In genomic region chr4:98546910-98547544, GRCh38 we compare ENCODE assay signal across 11 cellular contexts.
A peak's percentile ranks its signal among the peaks of the same experiment; 100 is the strongest.
DNase-seq lines count a peak whose midpoint lies in the region; ATAC-seq and TF ChIP-seq lines count a peak whose summit lies in the region.
"Had no signal": no experiment of that assay in that cellular context is flagged by ENCODE, and none has a peak within 500 bp of the region (broad histone marks: within the 10 kb centered on the region; RNA-seq: fewer than 3 reads in every experiment).

No MANE protein-coding gene starts in this region.

- H3K27ac Mint-ChIP-seq in neural progenitor cell, result no peak overlapping the region
- H3K27ac Mint-ChIP-seq in activated CD8-positive, alpha-beta memory T cell treated with anti-CD3 and anti-CD28 coated beads, Interleukin-2, amount 10 ng/mL, durations not matched to agents 7 days and 5 days, result no peak overlapping the region
- H3K27ac Mint-ChIP-seq: T-helper 1 cell treated with Interleukin-12 subunit alpha and Interleukin-12 subunit beta and Interleukin-4 antibody, amounts not matched to agents 30 μg/mL and 1 μg/mL, for 36 hours had no signal

- peaks cover 3% of the 10 kb centered on the region for H3K4me1 ChIP-seq in ACC112 (ENCODE audit: control insufficient read depth, insufficient read depth, low read length, unreplicated experiment)
- peaks cover 9% of the 10 kb centered on the region for H3K4me1 ChIP-seq in neural progenitor cell

- H3K4me2 ChIP-seq in neural progenitor cell, result no peak overlapping the region

- peaks cover 7% of the 10 kb centered on the region for H3F3A ChIP-seq in neural progenitor cell (ENCODE audit: low read depth)

- peaks cover 32% of the 10 kb centered on the region for H3K79me2 ChIP-seq in ACC112 (ENCODE audit: control insufficient read depth, insufficient read depth, low read length, unreplicated experiment)
- H3K79me2 ChIP-seq in neural progenitor cell (ENCODE audit: low read depth), result peaks cover 8% of the 10 kb centered on the region

- ATAC-seq in HG02970 (IDR thresholded peaks at IDR 0.05; ENCODE audit: low FRiP score, unreplicated experiment), result no peak
- no peak for ATAC-seq in activated CD8-positive, alpha-beta memory T cell treated with anti-CD3 and anti-CD28 coated beads, Interleukin-2, amount 10 ng/mL, durations not matched to agents 7 days and 5 days
- no peak for ATAC-seq in HG02973 (IDR thresholded peaks at IDR 0.05; ENCODE audit: unreplicated experiment)

- POLR2A ChIA-PET in RWPE1 (lab: Yijun Ruan, JAX; ENCODE audit: low non-redundant PET), result no interaction called here

- H3K36me3 ChIP-seq in ACC112 (ENCODE audit: insufficient read depth, low read length) (no peaks in the 10 kb centered on the region), neural progenitor cell (no peaks in the 10 kb centered on the region)

- peaks cover 23% of the 10 kb centered on the region for H3K4me1 Mint-ChIP-seq in neural progenitor cell
- H3K4me1 Mint-ChIP-seq in activated CD8-positive, alpha-beta memory T cell treated with anti-CD3 and anti-CD28 coated beads, Interleukin-2, amount 10 ng/mL, durations not matched to agents 7 days and 5 days, result peaks cover 10% of the 10 kb centered on the region

- H3K4me3 Mint-ChIP-seq in neural progenitor cell, result peak overlapping the region; percentile 11
- H3K4me3 Mint-ChIP-seq in activated CD8-positive, alpha-beta memory T cell treated with anti-CD3 and anti-CD28 coated beads, Interleukin-2, amount 10 ng/mL, durations not matched to agents 7 days and 5 days, result no peak overlapping the region
- H3K4me3 Mint-ChIP-seq: T-helper 1 cell treated with Interleukin-12 subunit alpha and Interleukin-12 subunit beta and Interleukin-4 antibody, amounts not matched to agents 30 μg/mL and 1 μg/mL, for 36 hours had no signal

- TF ChIP-seq CTCF in RWPE1 (conservative IDR thresholded peaks at IDR 0.05; ENCODE audit: low read depth), result no peak
- TF ChIP-seq CTCF in fibroblast of the aortic adventitia (IDR thresholded peaks at IDR 0.05; ENCODE audit: insufficient read depth, low read length), result peak; percentile 48
- no peak for TF ChIP-seq CTCF in neural progenitor cell (IDR thresholded peaks at IDR 0.05)

- H4K20me1 ChIP-seq in neural progenitor cell (ENCODE audit: low read depth), result no peaks in the 10 kb centered on the region

- no peaks in the 10 kb centered on the region for H3K9me3 ChIP-seq in neural progenitor cell (ENCODE audit: low read depth)

- peak overlapping the region; percentile 59 for H3K27ac ChIP-seq in ACC112 (ENCODE audit: low read depth, low read length)
- H3K27ac ChIP-seq in RWPE1, result peak overlapping the region; percentile 72
- H3K27ac ChIP-seq in neural progenitor cell, result peak overlapping the region; percentile 25
- H3K27ac ChIP-seq: C4-2B had no signal

- no peak overlapping the region for H3K9ac ChIP-seq in neural progenitor cell

- H3K9me3 Mint-ChIP-seq in neural progenitor cell, result peaks cover 18% of the 10 kb centered on the region
- peaks cover 4% of the 10 kb centered on the region for H3K9me3 Mint-ChIP-seq in activated CD8-positive, alpha-beta memory T cell treated with anti-CD3 and anti-CD28 coated beads, Interleukin-2, amount 10 ng/mL, durations not matched to agents 7 days and 5 days (ENCODE audit: low read depth)

- H3K36me3 Mint-ChIP-seq in neural progenitor cell, result peaks cover 12% of the 10 kb centered on the region
- peaks cover 6% of the 10 kb centered on the region for H3K36me3 Mint-ChIP-seq in activated CD8-positive, alpha-beta memory T cell treated with anti-CD3 and anti-CD28 coated beads, Interleukin-2, amount 10 ng/mL, durations not matched to agents 7 days and 5 days

- H3K27me3 Mint-ChIP-seq in neural progenitor cell (ENCODE audit: insufficient read depth, low read depth), result peaks cover 2% of the 10 kb centered on the region
- H3K27me3 Mint-ChIP-seq in activated CD8-positive, alpha-beta memory T cell treated with anti-CD3 and anti-CD28 coated beads, Interleukin-2, amount 10 ng/mL, durations not matched to agents 7 days and 5 days, result no peaks in the 10 kb centered on the region

- H3K4me3 ChIP-seq in ACC112 (ENCODE audit: low read depth, low read length) (peak overlapping the region; percentile 72), fibroblast of the aortic adventitia (ENCODE audit: low read depth, low read length) (peak overlapping the region; percentile 63), neural progenitor cell (no peak overlapping the region)

- H3K27me3 ChIP-seq in ACC112 (ENCODE audit: insufficient read depth, low read length) (no peaks in the 10 kb centered on the region), neural progenitor cell (no peaks in the 10 kb centered on the region)

- CTCF ChIA-PET in RWPE1 (lab: Yijun Ruan, JAX), result no interaction called here
- CTCF ChIA-PET in activated CD8-positive, alpha-beta memory T cell treated with anti-CD3 and anti-CD28 coated beads, Interleukin-2, amount 10 ng/mL, durations not matched to agents 7 days and 5 days (lab: Charles Lee), result no interaction called here

- H2AFZ ChIP-seq in ACC112 (ENCODE audit: low read length, unreplicated experiment), result peak overlapping the region; percentile 70
- no peak overlapping the region for H2AFZ ChIP-seq in neural progenitor cell (replicated peaks)

- DNase-seq in RWPE1 (ENCODE audit: low spot score) (no peak), fibroblast of the aortic adventitia (ENCODE audit: low read depth) (peak; percentile 84), neural progenitor cell (ENCODE audit: low spot score) (peak; percentile 44), NCI-H226 (no peak)
- DNase-seq in activated CD8-positive, alpha-beta memory T cell treated with anti-CD3 and anti-CD28 coated beads, Interleukin-2, amount 10 ng/mL, durations not matched to agents 7 days and 5 days, result no peak
- DNase-seq: Kasumi-1 had no signal

Comparison
In these comparisons a context has a peak if more than half of its experiments do, and no peak if none do; other contexts are left out.
1. DNase-seq: peak in fibroblast of the aortic adventitia (single experiment) and neural progenitor cell (single experiment); none in RWPE1 (single experiment), NCI-H226 (single experiment) and activated CD8-positive, alpha-beta memory T cell treated with anti-CD3 and anti-CD28 coated beads, Interleukin-2, amount 10 ng/mL, durations not matched to agents 7 days and 5 days (single experiment).
2. Peak in every context shown above with its lines, with median percentiles within 50 percentile points of each other: H3K27ac ChIP-seq.